Comparison of ENCODE assay signal across 9 cellular contexts in genomic region chr10:119465085-119465484, GRCh38.
"Had no signal": no experiment of that assay in that cellular context is flagged by ENCODE, and none has a peak within 500 bp of the region (broad histone marks: within the 10 kb centered on the region; RNA-seq: fewer than 3 reads in every experiment).

No MANE protein-coding gene starts in this region.

- H3K27ac Mint-ChIP-seq: GM23338, H9, HFFc6, IgD-negative memory B cell had no signal

- H3K27ac ChIP-seq: HL-60 had no signal

- H3K4me3 Mint-ChIP-seq: GM23338, H9, HFFc6, IgD-negative memory B cell had no signal

- H3K4me2 ChIP-seq: GM23338 had no signal

- H2AFZ ChIP-seq: GM23338 had no signal

- H3K9me3 Mint-ChIP-seq: IgD-negative memory B cell had no signal

- DNase-seq: H9, HCEC 1CT, HFFc6, KBM-7 had no signal

- H3K4me1 Mint-ChIP-seq: GM23338 had no signal

- ATAC-seq: GM23338 had no signal

- FAIRE-seq: H1, H54 had no signal

- H3K27me3 Mint-ChIP-seq: IgD-negative memory B cell had no signal

- H3K4me3 ChIP-seq: GM23338 had no signal
